ENCODE assay signal across 22 cellular contexts in genomic region chr1:200454425-200454824, GRCh38.
"Had no signal": no experiment of that assay in that cellular context is flagged by ENCODE, and none has a peak within 500 bp of the region (broad histone marks: within the 10 kb centered on the region; RNA-seq: fewer than 3 reads in every experiment).

No MANE protein-coding gene starts in this region.

- H3K27ac ChIP-seq: dorsolateral prefrontal cortex, gastrocnemius medialis, neural progenitor cell, pancreas, stomach, thoracic aorta, transverse colon had no signal

- H3K4me1 Mint-ChIP-seq: naive thymus-derived CD8-positive, alpha-beta T cell had no signal

- H3K36me3 Mint-ChIP-seq: naive thymus-derived CD8-positive, alpha-beta T cell; neural progenitor cell had no signal

- H3K4me1 ChIP-seq: gastrocnemius medialis, pancreas, stomach, transverse colon had no signal

- H3K4me3 ChIP-seq: dorsolateral prefrontal cortex, gastrocnemius medialis, mucosa of descending colon, neural progenitor cell, pancreas, stomach, thoracic aorta, transverse colon had no signal

- H3K27ac Mint-ChIP-seq: neural progenitor cell, progenitor cell of endocrine pancreas had no signal

- DNase-seq: cortex of kidney; dorsolateral prefrontal cortex; effector CD8-positive, alpha-beta T cell; gastrocnemius medialis; glutamatergic neuron; islet precursor cell; mucosa of descending colon; naive thymus-derived CD8-positive, alpha-beta T cell; nucleus accumbens; pancreas; right cardiac atrium; small intestine; stimulated activated CD4-positive, alpha-beta T cell treated with anti-CD3 and anti-CD28 coated beads, Interleukin-12 subunit alpha, Interleukin-12 subunit beta, amount 100 ng/mL, for 4 hours; stimulated activated naive CD4-positive, alpha-beta T cell; stomach; substantia nigra; transverse colon had no signal

- ATAC-seq: esophagus mucosa; gastrocnemius medialis; left lobe of liver; mucosa of descending colon; naive thymus-derived CD8-positive, alpha-beta T cell; pancreas; right cardiac atrium had no signal

- H2AFZ ChIP-seq: neural progenitor cell had no signal

- H3K27me3 ChIP-seq: dorsolateral prefrontal cortex, gastrocnemius medialis, neural progenitor cell, pancreas, stomach, transverse colon had no signal

- H3K36me3 ChIP-seq: gastrocnemius medialis, neural progenitor cell, pancreas, stomach, thoracic aorta, transverse colon had no signal

- H3K4me2 ChIP-seq: neural progenitor cell had no signal

- H3K9me3 Mint-ChIP-seq: naive thymus-derived CD8-positive, alpha-beta T cell had no signal

- H3K9ac ChIP-seq: neural progenitor cell had no signal

- H3K9me3 ChIP-seq: gastrocnemius medialis, mucosa of descending colon, pancreas, stomach, thoracic aorta, transverse colon had no signal

- H3K27me3 Mint-ChIP-seq: progenitor cell of endocrine pancreas had no signal

- H3K4me3 Mint-ChIP-seq: naive thymus-derived CD8-positive, alpha-beta T cell; neural progenitor cell had no signal
